Comparison of ENCODE assay signal across 18 cellular contexts in genomic region chr15:85880501-85881190, GRCh38.
"Had no signal": no experiment of that assay in that cellular context is flagged by ENCODE, and none has a peak within 500 bp of the region (broad histone marks: within the 10 kb centered on the region; RNA-seq: fewer than 3 reads in every experiment).

No MANE protein-coding gene starts in this region.

- H3K4me1 ChIP-seq: breast epithelium had no signal

- DNase-seq: activated CD4-positive, alpha-beta T cell treated with anti-CD3 and anti-CD28 coated beads for 4 hours; activated CD8-positive, alpha-beta memory T cell treated with anti-CD3 and anti-CD28 coated beads, Interleukin-2, amount 50 U/mL, for 48 hours; activated CD8-positive, alpha-beta T cell treated with anti-CD3 and anti-CD28 coated beads, Interleukin-2, amount 10 ng/mL, durations not matched to agents 7 days and 5 days; activated naive CD4-positive, alpha-beta T cell; activated T-cell treated with anti-CD3 and anti-CD28 coated beads, Interleukin-2, amount 50 U/mL, for 1 hour; aorta; caudate nucleus; Karpas-422; NCI-H1048; NCI-H1930; NCI-H2171; NCI-H345; NCI-H510A; NCI-H526 treated with DMSO at 0.1 percent for 48 hours; PC-3; SIG-M5 had no signal

- H3K9me3 ChIP-seq: breast epithelium had no signal

- FAIRE-seq: K562 had no signal

- H3K4me3 ChIP-seq: breast epithelium, K562 had no signal

- H3K27ac ChIP-seq: breast epithelium had no signal

- H3K27me3 ChIP-seq: breast epithelium had no signal

- H3K36me3 ChIP-seq: breast epithelium had no signal
